11 cellular contexts compared by ENCODE assay signal in genomic region chr1:116951175-116951935, GRCh38. TPM values are rescaled to one million over a fixed set of nuclear protein-coding genes. Genes with fewer than 3 reads are reported as not detected.
DNase-seq lines count a peak whose midpoint lies in the region.
"Had no signal": no experiment of that assay in that cellular context is flagged by ENCODE, and none has a peak within 500 bp of the region (broad histone marks: within the 10 kb centered on the region; RNA-seq: fewer than 3 reads in every experiment).

No MANE protein-coding gene starts in this region.

- peak; percentile 64 for DNase-seq in MG63
- DNase-seq in epithelial cell of prostate (ENCODE audit: low read depth, low spot score) = peak; percentile 18
- DNase-seq in medulla oblongata (ENCODE audit: extremely low spot score) = peak; percentile 34
- peak; percentile 55 for DNase-seq in stromal cell of bone marrow (ENCODE audit: low read depth)
- DNase-seq in NCI-H524 treated with DMSO at 0.1 percent for 48 hours (lab: John Stamatoyannopoulos, UW) = no peak
- no peak for DNase-seq in AML-193 (lab: John Stamatoyannopoulos, UW)
- no peak for DNase-seq in Ammon's horn (ENCODE audit: low spot score)
- no peak for DNase-seq in NCI-H146 (lab: John Stamatoyannopoulos, UW)
- DNase-seq: activated CD8-positive, alpha-beta memory T cell treated with anti-CD3 and anti-CD28 coated beads, Interleukin-2, amount 50 U/mL, for 4 hours; DMS53; stimulated activated CD4-positive, alpha-beta T cell treated with anti-CD3 and anti-CD28 coated beads, Interleukin-4, amount 100 ng/mL, for 24 hours had no signal

- H3K4me3 ChIP-seq in MG63 = no peak overlapping the region

- no peaks in the 10 kb centered on the region for H3K9me3 ChIP-seq in MG63

- peaks cover 3% of the 10 kb centered on the region; the same call in 1 of the 2 replicates for H3K36me3 ChIP-seq in MG63

- H3K27me3 ChIP-seq in MG63 = no peaks in the 10 kb centered on the region

- no peak overlapping the region for H3K27ac ChIP-seq in epithelial cell of prostate

RNA-seq across cellular contexts. Expression of gene PTGFRN, which starts 41.6 kb away (rescaled TPM):
- total RNA-seq in MG63 (2014; rRNA removed; shearing (Covaris generic); ENCODE audit: low replicate concordance) = 35.6 and 56.6 TPM in 2 replicates

RNA-seq across cellular contexts. Expression of gene CD101, which starts 50.2 kb away (rescaled TPM):
- 0.35 and 0.63 TPM in 2 replicates for total RNA-seq in MG63 (2014; rRNA removed; shearing (Covaris generic); ENCODE audit: low replicate concordance)

Comparison
In these comparisons a context has a peak if more than half of its experiments do, and no peak if none do; other contexts are left out.
1. DNase-seq: peak in MG63 (single experiment), epithelial cell of prostate (single experiment), medulla oblongata (single experiment) and stromal cell of bone marrow (single experiment); none in NCI-H524 treated with DMSO at 0.1 percent for 48 hours (single experiment), AML-193 (0 of 2), Ammon's horn (single experiment) and NCI-H146 (single experiment).